ENCODE assay signal across 16 cellular contexts in genomic region chr1:40594187-40594531, GRCh38.
"Had no signal": no experiment of that assay in that cellular context is flagged by ENCODE, and none has a peak within 500 bp of the region (broad histone marks: within the 10 kb centered on the region; RNA-seq: fewer than 3 reads in every experiment).

No MANE protein-coding gene starts in this region.

- DNase-seq: activated CD4-positive, alpha-beta T cell treated with anti-CD3 and anti-CD28 coated beads for 1 hour; activated CD4-positive, alpha-beta T cell treated with anti-CD3 and anti-CD28 coated beads, Interleukin-2, amount 50 U/mL, for 4 hours; activated gamma-delta T cell; erythroblast; glutamatergic neuron; hypothalamus; islet precursor cell; nephron progenitor cell; nucleus accumbens; sigmoid colon; stimulated activated CD4-positive, alpha-beta T cell treated with anti-CD3 and anti-CD28 coated beads, Interleukin-4, amount 100 ng/mL, for 24 hours; stomach; testis; WERI-Rb-1 had no signal

- ATAC-seq: left lobe of liver; stimulated activated effector memory CD8-positive, alpha-beta T cell treated with anti-CD3 and anti-CD28 coated beads, Interleukin-12 subunit alpha, Interleukin-12 subunit beta, amount 100 ng/mL, for 72 hours had no signal
